Comparison of ENCODE assay signal across 28 cellular contexts in the genomic region with DNA sequence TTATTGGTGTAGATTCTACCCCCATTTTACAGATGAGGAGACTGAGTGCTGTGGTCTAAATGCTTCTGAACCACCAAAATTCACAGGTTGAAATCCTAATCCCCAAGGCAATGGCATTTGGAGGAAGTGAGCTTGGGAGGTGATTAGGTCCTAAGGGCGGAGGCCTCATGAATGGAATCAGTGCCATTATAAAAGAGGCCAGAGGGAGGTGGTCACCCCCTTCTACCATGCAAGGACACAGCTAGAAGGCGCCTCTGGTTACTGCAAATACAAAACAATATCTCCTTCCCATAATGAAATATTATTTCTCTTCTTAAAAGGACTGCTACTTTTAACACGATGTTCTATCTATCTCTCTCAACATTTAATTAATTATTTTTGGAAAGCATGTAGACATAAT.
"Had no signal": no experiment of that assay in that cellular context is flagged by ENCODE, and none has a peak within 500 bp of the region (broad histone marks: within the 10 kb centered on the region; RNA-seq: fewer than 3 reads in every experiment).

No MANE protein-coding gene starts in this region.

- H3K4me3 Mint-ChIP-seq: immature natural killer cell; naive thymus-derived CD4-positive, alpha-beta T cell; natural killer cell treated with Interleukin-12 subunit alpha and Interleukin-12 subunit beta and Interleukin-15 and Interleukin-18, amount 100 ng/mL, for 72 hours; stimulated activated naive B cell treated with anti-CD40 and anti-IgM and Interleukin-4, amounts not matched to agents 10 μg/mL and 1 μg/mL and 100 μg/mL, for 72 hours had no signal

- FAIRE-seq: islet of Langerhans, kidney had no signal

- H3K4me1 ChIP-seq: left lung, right atrium auricular region, stomach, testis, thyroid gland, transverse colon, upper lobe of left lung, vagina had no signal

- H3K27ac Mint-ChIP-seq: immature natural killer cell; naive thymus-derived CD4-positive, alpha-beta T cell; natural killer cell treated with Interleukin-12 subunit alpha and Interleukin-12 subunit beta and Interleukin-15 and Interleukin-18, amount 100 ng/mL, for 72 hours; progenitor cell of endocrine pancreas; stimulated activated naive B cell treated with anti-CD40 and anti-IgM and Interleukin-4, amounts not matched to agents 10 μg/mL and 1 μg/mL and 100 μg/mL, for 72 hours had no signal

- H3K27me3 ChIP-seq: left lung, ovary, right atrium auricular region, stomach, testis, thyroid gland, transverse colon, upper lobe of left lung, vagina had no signal

- ATAC-seq: left colon; left lung; mucosa of descending colon; naive thymus-derived CD4-positive, alpha-beta T cell; natural killer cell treated with Interleukin-12 subunit alpha and Interleukin-12 subunit beta and Interleukin-15 and Interleukin-18, amount 100 ng/mL, for 72 hours; sciatic nerve; stimulated activated naive B cell treated with anti-CD40 and anti-IgM and Interleukin-4, amounts not matched to agents 10 μg/mL and 1 μg/mL and 100 μg/mL, for 72 hours; stimulated activated naive CD8-positive, alpha-beta T cell treated with anti-CD3 and anti-CD28 coated beads, Interleukin-15, Interleukin-2, amounts not matched to agents 100 U/mL and 50 U/mL, for 24 hours had no signal

- H3K27me3 Mint-ChIP-seq: progenitor cell of endocrine pancreas had no signal

- H3K36me3 ChIP-seq: left lung, ovary, right atrium auricular region, stomach, thyroid gland, transverse colon, upper lobe of left lung, vagina had no signal

- H3K27ac ChIP-seq: left lung, ovary, right atrium auricular region, skin epidermis, stomach, testis, thyroid gland, transverse colon, vagina had no signal

- H3K4me1 Mint-ChIP-seq: immature natural killer cell; naive thymus-derived CD4-positive, alpha-beta T cell; stimulated activated naive B cell treated with anti-CD40 and anti-IgM and Interleukin-4, amounts not matched to agents 10 μg/mL and 1 μg/mL and 100 μg/mL, for 72 hours had no signal

- H3K4me3 ChIP-seq: left lung, lung, mucosa of descending colon, ovary, right atrium auricular region, skin epidermis, stomach, testis, thyroid gland, transverse colon, upper lobe of left lung, vagina had no signal

- DNase-seq: hippocampal formation; immature natural killer cell; kidney; left colon; left lung; midbrain; mucosa of descending colon; naive thymus-derived CD4-positive, alpha-beta T cell; ovary; stimulated activated CD4-positive, alpha-beta T cell treated with anti-CD3 and anti-CD28 coated beads, Interleukin-12 subunit alpha, Interleukin-12 subunit beta, amount 100 ng/mL, for 4 hours; stimulated activated CD4-positive, alpha-beta T cell treated with anti-CD3 and anti-CD28 coated beads, Interleukin-15, amount 100 ng/mL, for 24 hours; stimulated activated CD4-positive, alpha-beta T cell treated with anti-CD3 and anti-CD28 coated beads, Interleukin-2, amount 100 ng/mL, for 24 hours; stimulated activated CD4-positive, alpha-beta T cell treated with anti-CD3 and anti-CD28 coated beads, Interleukin-4, amount 100 ng/mL, for 1 hour; stimulated activated naive B cell treated with anti-CD40 and anti-IgM and Interleukin-4, amounts not matched to agents 10 μg/mL and 1 μg/mL and 100 μg/mL, for 72 hours; stimulated activated naive CD8-positive, alpha-beta T cell treated with anti-CD3 and anti-CD28 coated beads, Interleukin-15, Interleukin-2, amounts not matched to agents 100 U/mL and 50 U/mL, for 24 hours; stomach; testis; thyroid gland; transverse colon; upper lobe of left lung had no signal

- H3K9me3 ChIP-seq: mucosa of descending colon, ovary, testis, thyroid gland, transverse colon had no signal

- H3K36me3 Mint-ChIP-seq: immature natural killer cell; naive thymus-derived CD4-positive, alpha-beta T cell; natural killer cell treated with Interleukin-12 subunit alpha and Interleukin-12 subunit beta and Interleukin-15 and Interleukin-18, amount 100 ng/mL, for 72 hours; stimulated activated naive B cell treated with anti-CD40 and anti-IgM and Interleukin-4, amounts not matched to agents 10 μg/mL and 1 μg/mL and 100 μg/mL, for 72 hours had no signal
